10 cellular contexts compared by ENCODE assay signal in genomic region chr11:69540118-69541000, GRCh38. TPM values are rescaled to one million over a fixed set of nuclear protein-coding genes. Genes with fewer than 3 reads are reported as not detected.
DNase-seq lines count a peak whose midpoint lies in the region; ATAC-seq lines count a peak whose summit lies in the region.
"Had no signal": no experiment of that assay in that cellular context is flagged by ENCODE, and none has a peak within 500 bp of the region (broad histone marks: within the 10 kb centered on the region; RNA-seq: fewer than 3 reads in every experiment).

No MANE protein-coding gene starts in this region.

- intact Hi-C loops in dendritic cell treated with granulocyte-macrophage colony-stimulating factor and Interleukin-4, amounts not matched to agents 40 ng/mL and 50 ng/mL, for 4 days (cut with micrococcal nuclease), result loop anchor here (1.0 kb wide), 1 partner anchor 243 kb away; no protein-coding TSS in a partner anchor
- intact Hi-C loops in naive thymus-derived CD4-positive, alpha-beta T cell (cut with micrococcal nuclease), result no loop called here

- CTCF ChIA-PET in naive thymus-derived CD4-positive, alpha-beta T cell (lab: Charles Lee), result no interaction called here

- no peaks in the 10 kb centered on the region for H3K27me3 ChIP-seq in layer of hippocampus (ENCODE audit: control insufficient read depth, insufficient read depth, low read length)
- no peaks in the 10 kb centered on the region for H3K27me3 ChIP-seq in naive thymus-derived CD4-positive, alpha-beta T cell (ENCODE audit: control insufficient read depth in 2 of 2, insufficient read depth in 2 of 2, low read length in 2 of 2)

- H3K27ac Mint-ChIP-seq in dendritic cell treated with granulocyte-macrophage colony-stimulating factor and Interleukin-4, amounts not matched to agents 40 ng/mL and 50 ng/mL, for 4 days, result peak overlapping the region; percentile 93
- H3K27ac Mint-ChIP-seq in naive thymus-derived CD4-positive, alpha-beta T cell, result no peak overlapping the region
- H3K27ac Mint-ChIP-seq: natural killer cell treated with Interleukin-12 subunit alpha and Interleukin-12 subunit beta and Interleukin-15 and Interleukin-18, amount 100 ng/mL, for 72 hours had no signal

- H3K4me1 ChIP-seq in naive thymus-derived CD4-positive, alpha-beta T cell (ENCODE audit: control insufficient read depth in 2 of 2, insufficient read depth in 2 of 2, low read length in 2 of 2), result no peaks in the 10 kb centered on the region

- H3K9me3 ChIP-seq in naive thymus-derived CD4-positive, alpha-beta T cell (ENCODE audit: control insufficient read depth in 2 of 3, low read length in 3 of 3), result no peaks in the 10 kb centered on the region

- H3K27ac ChIP-seq in layer of hippocampus (ENCODE audit: low read depth, low read length) (peak overlapping the region; percentile 54), temporal lobe (ENCODE audit: low read depth, low read length) (peak overlapping the region; percentile 65)
- no peak overlapping the region for H3K27ac ChIP-seq in naive thymus-derived CD4-positive, alpha-beta T cell (ENCODE audit: low read depth, low read length)

- no peaks in the 10 kb centered on the region for H3K36me3 Mint-ChIP-seq in dendritic cell treated with granulocyte-macrophage colony-stimulating factor and Interleukin-4, amounts not matched to agents 40 ng/mL and 50 ng/mL, for 4 days (ENCODE audit: low read depth)
- no peaks in the 10 kb centered on the region for H3K36me3 Mint-ChIP-seq in naive thymus-derived CD4-positive, alpha-beta T cell
- H3K36me3 Mint-ChIP-seq: natural killer cell treated with Interleukin-12 subunit alpha and Interleukin-12 subunit beta and Interleukin-15 and Interleukin-18, amount 100 ng/mL, for 72 hours had no signal

- H3K4me3 ChIP-seq in naive thymus-derived CD4-positive, alpha-beta T cell (ENCODE audit: low read length), result no peak overlapping the region

- H3K4me3 Mint-ChIP-seq in dendritic cell treated with granulocyte-macrophage colony-stimulating factor and Interleukin-4, amounts not matched to agents 40 ng/mL and 50 ng/mL, for 4 days, result no peak overlapping the region
- peak overlapping the region in 1 of 10 donors; percentile 23 for H3K4me3 Mint-ChIP-seq in naive thymus-derived CD4-positive, alpha-beta T cell
- H3K4me3 Mint-ChIP-seq: natural killer cell treated with Interleukin-12 subunit alpha and Interleukin-12 subunit beta and Interleukin-15 and Interleukin-18, amount 100 ng/mL, for 72 hours had no signal

- H3K27me3 Mint-ChIP-seq in dendritic cell treated with granulocyte-macrophage colony-stimulating factor and Interleukin-4, amounts not matched to agents 40 ng/mL and 50 ng/mL, for 4 days, result peaks cover 13% of the 10 kb centered on the region
- peaks cover 0 to 20% (median 0%) of the 10 kb centered on the region in 5 donors for H3K27me3 Mint-ChIP-seq in naive thymus-derived CD4-positive, alpha-beta T cell

- H3K9me3 Mint-ChIP-seq in dendritic cell treated with granulocyte-macrophage colony-stimulating factor and Interleukin-4, amounts not matched to agents 40 ng/mL and 50 ng/mL, for 4 days, result no peaks in the 10 kb centered on the region
- H3K9me3 Mint-ChIP-seq in naive thymus-derived CD4-positive, alpha-beta T cell, result peaks cover 0 to 2% (median 0%) of the 10 kb centered on the region in 11 donors
- H3K9me3 Mint-ChIP-seq: natural killer cell treated with Interleukin-12 subunit alpha and Interleukin-12 subunit beta and Interleukin-15 and Interleukin-18, amount 100 ng/mL, for 72 hours had no signal

- no peaks in the 10 kb centered on the region for H3K36me3 ChIP-seq in naive thymus-derived CD4-positive, alpha-beta T cell (ENCODE audit: control insufficient read depth in 2 of 3, insufficient read depth in 3 of 3, low read length in 3 of 3)

- POLR2A ChIA-PET in naive thymus-derived CD4-positive, alpha-beta T cell (lab: Charles Lee), result no interaction called here

- DNase-seq in NCI-H526 treated with DMSO at 0.1 percent for 48 hours (lab: John Stamatoyannopoulos, UW) (peak; percentile 13), DMS79 (lab: John Stamatoyannopoulos, UW) (no peak)
- DNase-seq in activated CD8-positive, alpha-beta memory T cell treated with anti-CD3 and anti-CD28 coated beads, Interleukin-2, amount 50 U/mL, for 4 hours, result no peak
- DNase-seq in naive thymus-derived CD4-positive, alpha-beta T cell, result no peak
- DNase-seq: activated CD4-positive, alpha-beta T cell treated with anti-CD3 and anti-CD28 coated beads, Interleukin-2, amount 50 U/mL, for 1 hour; NCI-H1436 treated with DMSO at 0.1 percent for 48 hours had no signal

- ATAC-seq in naive thymus-derived CD4-positive, alpha-beta T cell, result no peak
- ATAC-seq: natural killer cell treated with Interleukin-12 subunit alpha and Interleukin-12 subunit beta and Interleukin-15 and Interleukin-18, amount 100 ng/mL, for 72 hours had no signal

- peaks cover 45% of the 10 kb centered on the region for H3K4me1 Mint-ChIP-seq in dendritic cell treated with granulocyte-macrophage colony-stimulating factor and Interleukin-4, amounts not matched to agents 40 ng/mL and 50 ng/mL, for 4 days (ENCODE audit: low read depth)
- H3K4me1 Mint-ChIP-seq in naive thymus-derived CD4-positive, alpha-beta T cell, result peaks cover 0 to 10% (median 7%) of the 10 kb centered on the region in 7 donors

RNA-seq across cellular contexts. Expression of gene LINC01488, which starts 58.9 kb away (rescaled TPM):
- not detected for total RNA-seq in temporal lobe
- not detected for total RNA-seq in naive thymus-derived CD4-positive, alpha-beta T cell
- not detected for polyA plus RNA-seq in naive thymus-derived CD4-positive, alpha-beta T cell
- total RNA-seq: natural killer cell treated with Interleukin-12 subunit alpha and Interleukin-12 subunit beta and Interleukin-15 and Interleukin-18, amount 100 ng/mL, for 72 hours had no signal
